ENCODE assay signal across 8 cellular contexts in genomic region chr4:145061325-145061920, GRCh38. TPM values are rescaled to one million over a fixed set of nuclear protein-coding genes. Genes with fewer than 3 reads are reported as not detected.
A peak's percentile ranks its signal among the peaks of the same experiment; 100 is the strongest.
DNase-seq lines count a peak whose midpoint lies in the region; ATAC-seq and TF ChIP-seq lines count a peak whose summit lies in the region.

No MANE protein-coding gene starts in this region.

- TF ChIP-seq EP300 in stomach (IDR thresholded peaks at IDR 0.05), result no peak

- no peaks in the 10 kb centered on the region for H3K27me3 ChIP-seq in psoas muscle (ENCODE audit: insufficient read depth in 3 of 3, low read length in 2 of 3)
- H3K27me3 ChIP-seq in stomach, result no peaks in the 10 kb centered on the region

- TF ChIP-seq CTCF in LNCaP clone FGC (IDR thresholded peaks at IDR 0.05; ENCODE audit: control insufficient read depth, extremely low read depth, insufficient read depth) (peak; percentile 43), fibroblast of pulmonary artery (IDR thresholded peaks at IDR 0.05; ENCODE audit: low read length, missing control alignments) (peak; percentile 30), psoas muscle (IDR thresholded peaks at IDR 0.05) (peak; percentile 62), stomach (IDR thresholded peaks at IDR 0.05) (peak in 3 of 7 experiments; percentile 29 to 41 (median 37))

- TF ChIP-seq POLR2A in stomach (IDR thresholded peaks at IDR 0.05), result no peak

- intact Hi-C loops in psoas muscle (cut with DNase I), result loop anchor here in 1 of 2 donors (10.0 kb wide), 1 partner anchor 887 kb away; no protein-coding TSS in a partner anchor
- intact Hi-C loops in stomach (cut with DNase I; ENCODE audit: low total_unique reads), result no loop called here

- H3K9me3 ChIP-seq in psoas muscle (no peaks in the 10 kb centered on the region), stomach (no peaks in the 10 kb centered on the region)

- H3K4me3 ChIP-seq in LNCaP clone FGC (ENCODE audit: low read depth, low read length) (no peak overlapping the region), fibroblast of pulmonary artery (replicated peaks; ENCODE audit: low read depth, low read length) (no peak overlapping the region), psoas muscle (no peak overlapping the region), stomach (no peak overlapping the region)

- no peaks in the 10 kb centered on the region for H3K36me3 ChIP-seq in psoas muscle (ENCODE audit: insufficient read depth in 1 of 2, low read depth in 1 of 2)
- H3K36me3 ChIP-seq in stomach, result peaks cover 0 to 10% (median 2%) of the 10 kb centered on the region in 4 donors

- ATAC-seq in GM21529 (IDR thresholded peaks at IDR 0.05; ENCODE audit: unreplicated experiment) (peak; percentile 90), psoas muscle (peak in 3 of 4 donors; percentile 44 to 80 (median 66))

- 50 to 63% (median 60%) methylated on average over 6 of the region's 6 CpGs for WGBS in psoas muscle, 3 donors
- 55 to 59% (median 57%) methylated on average over 6 of the region's 6 CpGs for WGBS in stomach, 5 donors

- H3K27ac ChIP-seq in psoas muscle (no peak overlapping the region), stomach (no peak overlapping the region)

- DNase-seq in EH (ENCODE audit: low read depth) (peak; percentile 64), LNCaP clone FGC (ENCODE audit: low read depth) (peak; percentile 46), RPMI8226 (peak; percentile 22), fibroblast of pulmonary artery (ENCODE audit: low read depth) (peak; percentile 86), psoas muscle (no peak), stomach (no peak)
- DNase-seq in activated CD4-positive, alpha-beta T cell treated with anti-CD3 and anti-CD28 coated beads for 1 hour, result no peak

- H3K4me1 ChIP-seq in psoas muscle (no peaks in the 10 kb centered on the region), stomach (peaks cover 0 to 33% (median 11%) of the 10 kb centered on the region in 4 donors)

RNA-seq across cellular contexts. Expression of gene ANAPC10, which starts 36.6 kb away (rescaled TPM):
- 10 to 100 TPM; 16.5 to 18.0 (median 17.5) TPM for total RNA-seq in psoas muscle
- polyA plus RNA-seq in psoas muscle, result 10 to 100 TPM; 19.0 to 26.8 (median 26.7) TPM
- total RNA-seq in stomach, result 10 to 100 TPM in 2 of 5 donors, 1 to 10 TPM in 3; 2.6 to 42.0 (median 6.1) TPM
- 10 to 100 TPM; 13.5 to 18.8 (median 14.5) TPM for polyA plus RNA-seq in stomach

RNA-seq across cellular contexts. Expression of gene ABCE1, which starts 36.7 kb away (rescaled TPM):
- total RNA-seq in psoas muscle (10 to 100 TPM; 52.8 to 75.0 (median 63.6) TPM), stomach (100 to 1,000 TPM in 1 of 5 donors, 10 to 100 TPM in 4; 20.0 to 108 (median 74.6) TPM)
- polyA plus RNA-seq in psoas muscle (10 to 100 TPM; 25.9 to 59.8 (median 34.8) TPM), stomach (10 to 100 TPM; 16.9 to 21.5 (median 19.5) TPM)

Comparison
In these comparisons a context has a peak if more than half of its experiments do, and no peak if none do; other contexts are left out.
1. DNase-seq: peak in EH (single experiment), LNCaP clone FGC (single experiment), RPMI8226 (single experiment) and fibroblast of pulmonary artery (single experiment); none in psoas muscle (0 of 2), activated CD4-positive, alpha-beta T cell treated with anti-CD3 and anti-CD28 coated beads for 1 hour (single experiment) and stomach (single experiment).